ENCODE assay signal across 25 cellular contexts in genomic region chr12:12056951-12057350, GRCh38. TPM values are rescaled to one million over a fixed set of nuclear protein-coding genes. Genes with fewer than 3 reads are reported as not detected.
"Had no signal": no experiment of that assay in that cellular context is flagged by ENCODE, and none has a peak within 500 bp of the region (broad histone marks: within the 10 kb centered on the region; RNA-seq: fewer than 3 reads in every experiment).

No MANE protein-coding gene starts in this region.

- DNase-seq: activated CD4-positive, alpha-beta memory T cell treated with anti-CD3 and anti-CD28 coated beads, Interleukin-2, amount 10 ng/mL, durations not matched to agents 7 days and 5 days; activated CD4-positive, alpha-beta T cell treated with anti-CD3 and anti-CD28 coated beads, Interleukin-2, amount 10 ng/mL, durations not matched to agents 24 days and 14 days; activated effector memory CD4-positive, alpha-beta T cell treated with Interleukin-2 at 50 U/mL for 16 hours; activated naive CD4-positive, alpha-beta T cell treated with anti-CD3 and anti-CD28 coated beads for 36 hours; activated naive CD8-positive, alpha-beta T cell treated with anti-CD3 and anti-CD28 coated beads, Interleukin-2, amount 10 ng/mL, durations not matched to agents 7 days and 5 days; activated T-cell treated with anti-CD3 and anti-CD28 coated beads, Interleukin-2, amount 50 U/mL, for 72 hours; amniotic stem cell; heart right ventricle; kidney; lower lobe of right lung; natural killer cell; small intestine; stimulated activated CD4-positive, alpha-beta T cell treated with anti-CD3 and anti-CD28 coated beads, Interleukin-2, amount 100 ng/mL, for 24 hours; T-helper 9 cell; transverse colon had no signal

- H3K27me3 ChIP-seq: breast epithelium, heart right ventricle, transverse colon had no signal

- H3K27ac ChIP-seq: breast epithelium, coronary artery, epithelial cell of prostate, heart right ventricle, lower lobe of right lung, transverse colon had no signal

- FAIRE-seq: kidney, small intestine, urothelium cell line had no signal

- ATAC-seq: activated T-cell treated with anti-CD3 and anti-CD28 coated beads, Interleukin-2, amount 50 U/mL, for 72 hours; heart right ventricle; left lobe of liver; lower lobe of right lung; natural killer cell; sciatic nerve; stimulated activated memory B cell treated with anti-CD40 and anti-IgM and Interleukin-4, amounts not matched to agents 10 μg/mL and 1 μg/mL and 100 μg/mL, for 72 hours had no signal

- H3K36me3 ChIP-seq: breast epithelium, heart right ventricle, lower lobe of right lung, transverse colon had no signal

- H3K4me1 ChIP-seq: breast epithelium, heart right ventricle, lower lobe of right lung, transverse colon had no signal

- H3K9me3 ChIP-seq: breast epithelium, heart right ventricle, lower lobe of right lung, transverse colon had no signal

- H3K4me3 ChIP-seq: breast epithelium, coronary artery, heart right ventricle, lower lobe of right lung, transverse colon had no signal

RNA-seq across cellular contexts. Expression of gene BCL2L14, which starts 13.8 kb away (rescaled TPM):
- total RNA-seq: fibroblast of villous mesenchyme, left lobe of liver, osteoblast, posterior vena cava, sciatic nerve had no signal
- polyA plus RNA-seq: heart right ventricle had no signal
